8 cellular contexts compared by ENCODE assay signal in genomic region chr1:67339623-67340343, GRCh38. TPM values are rescaled to one million over a fixed set of nuclear protein-coding genes. Genes with fewer than 3 reads are reported as not detected.
A peak's percentile ranks its signal among the peaks of the same experiment; 100 is the strongest.
DNase-seq lines count a peak whose midpoint lies in the region; ATAC-seq lines count a peak whose summit lies in the region.

No MANE protein-coding gene starts in this region.

- H3K27me3 Mint-ChIP-seq in activated CD8-positive, alpha-beta memory T cell treated with anti-CD3 and anti-CD28 coated beads, Interleukin-2, amount 10 ng/mL, durations not matched to agents 7 days and 5 days, result no peaks in the 10 kb centered on the region
- no peaks in the 10 kb centered on the region for H3K27me3 Mint-ChIP-seq in T-helper 2 cell treated with Interferon-gamma antibody and Interleukin-4, amounts not matched to agents 5 μg/mL and 100 μg/mL, for 36 hours (ENCODE audit: low read depth)

- peak overlapping the region; percentile 40 for H3K4me3 Mint-ChIP-seq in activated CD8-positive, alpha-beta memory T cell treated with anti-CD3 and anti-CD28 coated beads, Interleukin-2, amount 10 ng/mL, durations not matched to agents 7 days and 5 days
- peak overlapping the region; percentile 47 for H3K4me3 Mint-ChIP-seq in T-helper 2 cell treated with Interferon-gamma antibody and Interleukin-4, amounts not matched to agents 5 μg/mL and 100 μg/mL, for 36 hours

- peak; percentile 54 for ATAC-seq in activated CD8-positive, alpha-beta memory T cell treated with anti-CD3 and anti-CD28 coated beads, Interleukin-2, amount 10 ng/mL, durations not matched to agents 7 days and 5 days
- ATAC-seq in HG03135 (IDR thresholded peaks at IDR 0.05; ENCODE audit: unreplicated experiment) (peak; percentile 41), HG03139 (IDR thresholded peaks at IDR 0.05; ENCODE audit: unreplicated experiment) (no peak)

- no peaks in the 10 kb centered on the region for H3K9me3 Mint-ChIP-seq in activated CD8-positive, alpha-beta memory T cell treated with anti-CD3 and anti-CD28 coated beads, Interleukin-2, amount 10 ng/mL, durations not matched to agents 7 days and 5 days (ENCODE audit: low read depth)
- no peaks in the 10 kb centered on the region for H3K9me3 Mint-ChIP-seq in T-helper 2 cell treated with Interferon-gamma antibody and Interleukin-4, amounts not matched to agents 5 μg/mL and 100 μg/mL, for 36 hours

- CTCF ChIA-PET in activated CD8-positive, alpha-beta memory T cell treated with anti-CD3 and anti-CD28 coated beads, Interleukin-2, amount 10 ng/mL, durations not matched to agents 7 days and 5 days (lab: Charles Lee), result interaction anchor here (0.9 to 1.6 kb wide), 10 partner anchors 8 to 163 kb away, joined by 3 to 5 read pairs (median 3); no protein-coding TSS in a partner anchor

- DNase-seq in activated CD8-positive, alpha-beta memory T cell treated with anti-CD3 and anti-CD28 coated beads, Interleukin-2, amount 10 ng/mL, durations not matched to agents 7 days and 5 days, result peak; percentile 54
- no peak for DNase-seq in activated CD8-positive, alpha-beta memory T cell treated with anti-CD3 and anti-CD28 coated beads, Interleukin-2, amount 50 U/mL, for 48 hours
- peak; percentile 66 for DNase-seq in T-helper 2 cell treated with Interferon-gamma antibody and Interleukin-4, amounts not matched to agents 5 μg/mL and 100 μg/mL, for 36 hours (ENCODE audit: low spot score)
- DNase-seq in glomerular visceral epithelial cell (ENCODE audit: extremely low spot score) (peak; percentile 65), ecto neural progenitor cell (ENCODE audit: low spot score) (no peak), NCI-H2171 (lab: John Stamatoyannopoulos, UW) (no peak)

- H3K27ac Mint-ChIP-seq in activated CD8-positive, alpha-beta memory T cell treated with anti-CD3 and anti-CD28 coated beads, Interleukin-2, amount 10 ng/mL, durations not matched to agents 7 days and 5 days, result peak overlapping the region; percentile 83
- H3K27ac Mint-ChIP-seq in T-helper 2 cell treated with Interferon-gamma antibody and Interleukin-4, amounts not matched to agents 5 μg/mL and 100 μg/mL, for 36 hours, result peak overlapping the region; percentile 77

- peaks cover 50% of the 10 kb centered on the region for H3K36me3 Mint-ChIP-seq in activated CD8-positive, alpha-beta memory T cell treated with anti-CD3 and anti-CD28 coated beads, Interleukin-2, amount 10 ng/mL, durations not matched to agents 7 days and 5 days
- peaks cover 45% of the 10 kb centered on the region for H3K36me3 Mint-ChIP-seq in T-helper 2 cell treated with Interferon-gamma antibody and Interleukin-4, amounts not matched to agents 5 μg/mL and 100 μg/mL, for 36 hours (ENCODE audit: low read depth)

- peaks cover 78% of the 10 kb centered on the region for H3K4me1 Mint-ChIP-seq in activated CD8-positive, alpha-beta memory T cell treated with anti-CD3 and anti-CD28 coated beads, Interleukin-2, amount 10 ng/mL, durations not matched to agents 7 days and 5 days
- peaks cover 72% of the 10 kb centered on the region for H3K4me1 Mint-ChIP-seq in T-helper 2 cell treated with Interferon-gamma antibody and Interleukin-4, amounts not matched to agents 5 μg/mL and 100 μg/mL, for 36 hours (ENCODE audit: low read depth)

RNA-seq across cellular contexts. Expression of gene IL12RB2, which starts 32.1 kb away (rescaled TPM):
- total RNA-seq in activated CD8-positive, alpha-beta memory T cell treated with anti-CD3 and anti-CD28 coated beads, Interleukin-2, amount 10 ng/mL, durations not matched to agents 7 days and 5 days, result 10 to 100 TPM; 23.8 to 54.0 TPM

Comparison
In these comparisons a context has a peak if more than half of its experiments do, and no peak if none do; other contexts are left out.
1. DNase-seq: peak in activated CD8-positive, alpha-beta memory T cell treated with anti-CD3 and anti-CD28 coated beads, Interleukin-2, amount 10 ng/mL, durations not matched to agents 7 days and 5 days (single experiment), T-helper 2 cell treated with Interferon-gamma antibody and Interleukin-4, amounts not matched to agents 5 μg/mL and 100 μg/mL, for 36 hours (single experiment) and glomerular visceral epithelial cell (single experiment); none in activated CD8-positive, alpha-beta memory T cell treated with anti-CD3 and anti-CD28 coated beads, Interleukin-2, amount 50 U/mL, for 48 hours (single experiment), ecto neural progenitor cell (single experiment) and NCI-H2171 (single experiment).